In genomic region chr3:62096521-62096920, GRCh38 we compare ENCODE assay signal across 12 cellular contexts.
"Had no signal": no experiment of that assay in that cellular context is flagged by ENCODE, and none has a peak within 500 bp of the region (broad histone marks: within the 10 kb centered on the region; RNA-seq: fewer than 3 reads in every experiment).

No MANE protein-coding gene starts in this region.

- DNase-seq: activated CD4-positive, alpha-beta T cell treated with anti-CD3 and anti-CD28 coated beads, Interleukin-2, amount 50 U/mL, for 48 hours; activated gamma-delta T cell; effector memory CD8-positive, alpha-beta T cell; foreskin keratinocyte; immature natural killer cell; kidney glomerular epithelial cell; mesenchymal stem cell; naive thymus-derived CD8-positive, alpha-beta T cell; stimulated activated naive B cell treated with anti-CD40 and anti-IgM and Interleukin-4, amounts not matched to agents 10 μg/mL and 1 μg/mL and 100 μg/mL, for 72 hours; T-helper 17 cell; WERI-Rb-1 had no signal

- H3K36me3 ChIP-seq: cardiac muscle cell, WERI-Rb-1 had no signal

- H3K27ac ChIP-seq: cardiac muscle cell, foreskin keratinocyte, WERI-Rb-1 had no signal

- H3K27me3 ChIP-seq: cardiac muscle cell, foreskin keratinocyte had no signal

- H3K4me1 ChIP-seq: foreskin keratinocyte had no signal

- H3K4me3 ChIP-seq: cardiac muscle cell had no signal
